In genomic region chr6:142874676-142875075, GRCh38 we compare ENCODE assay signal across 1 cellular context.
TF ChIP-seq lines count a peak whose summit lies in the region.

No MANE protein-coding gene starts in this region.

TF ChIP-seq in K562, 482 proteins besides CTCF, POLR2A, EP300 and RAD21 (continued from another document):
- TF ChIP-seq SLC30A9 (CRISPR knock-in tag; IDR thresholded peaks at IDR 0.05) (no peak), ZEB2 (IDR thresholded peaks at IDR 0.05) (0 out of 2 replicates have a peak, but pooled peaks have one; percentile 52), CBFA2T3 (IDR thresholded peaks at IDR 0.05) (peak; percentile 67), ETS2 (tag; IDR thresholded peaks at IDR 0.05; ENCODE audit: borderline replicate concordance, poor library complexity, severe bottlenecking) (no peak), RBM17 (IDR thresholded peaks at IDR 0.05; ENCODE audit: borderline replicate concordance, low read depth, low read length) (no peak), HMBOX1 (IDR thresholded peaks at IDR 0.05) (0 out of 2 replicates have a peak, but pooled peaks have one; percentile 25), ZNF316 (IDR thresholded peaks at IDR 0.05) (peak; percentile 50), HDAC1 (IDR thresholded peaks at IDR 0.05) (no peak), CBFA2T2 (conservative IDR thresholded peaks at IDR 0.05) (peak; percentile 39; the same call in 1 of the 2 replicates)
TF ChIP-seq in K562: peak in this region for 20.
